Comparison of ENCODE assay signal across 14 cellular contexts in genomic region chr12:93156091-93156490, GRCh38.
DNase-seq lines count a peak whose midpoint lies in the region; ATAC-seq and TF ChIP-seq lines count a peak whose summit lies in the region.
"Had no signal": no experiment of that assay in that cellular context is flagged by ENCODE, and none has a peak within 500 bp of the region (broad histone marks: within the 10 kb centered on the region; RNA-seq: fewer than 3 reads in every experiment).

No MANE protein-coding gene starts in this region.

- peak overlapping the region; percentile 80 for H3K27ac ChIP-seq in hepatocyte
- H3K27ac ChIP-seq: brain microvascular endothelial cell had no signal

- POLR2A ChIA-PET in HEK293T (lab: Yijun Ruan, JAX), result interaction anchor here (0.6 kb wide), 1 partner anchor 12 kb away, joined by 3 read pairs; no protein-coding TSS in a partner anchor

- no peaks in the 10 kb centered on the region for H4K20me1 ChIP-seq in hepatocyte (ENCODE audit: insufficient read depth, poor library complexity, severe bottlenecking)

- no peaks in the 10 kb centered on the region for H3K79me2 ChIP-seq in hepatocyte

- H3K4me2 ChIP-seq in hepatocyte, result peak overlapping the region; percentile 35

- CTCF ChIA-PET in HEK293T (lab: Yijun Ruan, JAX), result no interaction called here

- no peaks in the 10 kb centered on the region for H3K9me2 ChIP-seq in hepatocyte (replicated peaks; ENCODE audit: insufficient read depth)

- ATAC-seq in GM18511 (IDR thresholded peaks at IDR 0.05; ENCODE audit: unreplicated experiment), result no peak
- ATAC-seq in HG03378 (IDR thresholded peaks at IDR 0.05; ENCODE audit: unreplicated experiment), result no peak
- ATAC-seq: CD8-positive, alpha-beta T cell; stimulated activated naive CD8-positive, alpha-beta T cell treated with anti-CD3 and anti-CD28 coated beads, Interleukin-15, amount 100 ng/mL, for 72 hours had no signal

- TF ChIP-seq CTCF in hepatocyte (IDR thresholded peaks at IDR 0.05; ENCODE audit: poor library complexity), result no peak

- H2AFZ ChIP-seq in hepatocyte, result peak overlapping the region; percentile 4

- no peaks in the 10 kb centered on the region for H3K27me3 ChIP-seq in hepatocyte
- H3K27me3 ChIP-seq: brain microvascular endothelial cell, MG63 had no signal

- H3K4me1 ChIP-seq in hepatocyte (ENCODE audit: insufficient read depth), result peaks cover 9% of the 10 kb centered on the region

- no peak overlapping the region for H3K4me3 ChIP-seq in hepatocyte
- H3K4me3 ChIP-seq: MG63 had no signal

- DNase-seq in NCI-H128 (lab: John Stamatoyannopoulos, UW; ENCODE audit: unreplicated experiment), result peak; percentile 23
- peak; percentile 72 for DNase-seq in NCI-H345 (lab: John Stamatoyannopoulos, UW)
- no peak for DNase-seq in hepatocyte (ENCODE audit: low spot score)
- DNase-seq in putamen (ENCODE audit: low spot score), result peak; percentile 23
- DNase-seq in HEK293T (ENCODE audit: extremely low spot score), result no peak
- DNase-seq: activated CD8-positive, alpha-beta memory T cell treated with anti-CD3 and anti-CD28 coated beads for 24 hours; brain microvascular endothelial cell; CD8-positive, alpha-beta T cell; effector CD8-positive, alpha-beta T cell; HCEC 1CT; MG63; stimulated activated naive CD8-positive, alpha-beta T cell treated with anti-CD3 and anti-CD28 coated beads, Interleukin-15, amount 100 ng/mL, for 72 hours had no signal

- 31% methylated on average over 5 of the region's 5 CpGs for WGBS in hepatocyte (ENCODE audit: low lambda C conversion rate, missing lambda C conversion rate)

- no peaks in the 10 kb centered on the region for H3K36me3 ChIP-seq in hepatocyte (replicated peaks; ENCODE audit: insufficient read depth, low read depth)
- H3K36me3 ChIP-seq: brain microvascular endothelial cell, MG63 had no signal

- no peaks in the 10 kb centered on the region for H3K9me3 ChIP-seq in hepatocyte (ENCODE audit: low read depth)

TF ChIP-seq in HEK293T, 16 proteins besides CTCF, POLR2A, EP300 and RAD21:
- TF ChIP-seq NFRKB (IDR thresholded peaks at IDR 0.05), result no peak

Comparison
In these comparisons a context has a peak if more than half of its experiments do, and no peak if none do; other contexts are left out.
1. DNase-seq: peak in NCI-H128 (single experiment), NCI-H345 (single experiment) and putamen (single experiment); none in hepatocyte (single experiment) and HEK293T (single experiment).